Comparison of ENCODE assay signal across 26 cellular contexts in the genomic region with DNA sequence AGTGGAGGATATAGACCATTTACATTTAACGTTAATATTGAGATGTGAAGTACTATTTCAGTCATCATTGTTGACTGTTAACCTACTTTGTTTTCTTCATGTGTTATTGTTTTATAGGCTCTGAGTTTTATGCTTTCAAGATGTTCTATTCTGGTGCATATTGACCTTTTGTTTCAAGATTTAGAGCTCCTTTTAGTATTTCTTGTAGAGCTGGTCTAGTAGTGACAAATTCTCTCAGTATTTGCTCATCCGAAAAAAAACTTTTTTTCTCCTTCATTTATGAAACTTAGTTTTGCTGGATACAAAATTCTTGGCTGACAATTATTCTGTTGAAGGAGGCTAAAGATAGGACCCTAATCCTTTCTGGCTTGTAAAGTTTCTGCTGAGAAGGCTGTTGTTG.
"Had no signal": no experiment of that assay in that cellular context is flagged by ENCODE, and none has a peak within 500 bp of the region (broad histone marks: within the 10 kb centered on the region; RNA-seq: fewer than 3 reads in every experiment).

No MANE protein-coding gene starts in this region.

- ATAC-seq: esophagus mucosa; gastrocnemius medialis; left lobe of liver; naive thymus-derived CD4-positive, alpha-beta T cell; sciatic nerve; stimulated activated naive CD8-positive, alpha-beta T cell treated with anti-CD3 and anti-CD28 coated beads, Interleukin-15, amount 100 ng/mL, for 72 hours; upper lobe of right lung had no signal

- H2AFZ ChIP-seq: hepatocyte, neural progenitor cell, parathyroid adenoma had no signal

- H3K4me3 ChIP-seq: dorsolateral prefrontal cortex, gastrocnemius medialis, hepatocyte, lung, neural progenitor cell, smooth muscle cell, suprapubic skin, transverse colon, upper lobe of right lung, uterus had no signal

- H3K4me2 ChIP-seq: hepatocyte, neural progenitor cell, smooth muscle cell had no signal

- DNase-seq: dorsolateral prefrontal cortex; effector CD4-positive, alpha-beta T cell; foreskin fibroblast; gastrocnemius medialis; head of caudate nucleus; kidney; naive thymus-derived CD4-positive, alpha-beta T cell; stimulated activated CD4-positive, alpha-beta T cell treated with anti-CD3 and anti-CD28 coated beads, Interleukin-12 subunit alpha, Interleukin-12 subunit beta, amount 100 ng/mL, for 4 hours; stimulated activated CD4-positive, alpha-beta T cell treated with anti-CD3 and anti-CD28 coated beads, Interleukin-1b, Interleukin-23, amount 100 ng/mL, for 48 hours; stimulated activated CD4-positive, alpha-beta T cell treated with anti-CD3 and anti-CD28 coated beads, Interleukin-4, amount 100 ng/mL, for 1 hour; stimulated activated CD8-positive, alpha-beta memory T cell treated with anti-CD3 and anti-CD28 coated beads, Interleukin-4, amount 100 ng/mL, for 48 hours; stimulated activated naive CD4-positive, alpha-beta T cell; stimulated activated naive CD8-positive, alpha-beta T cell treated with anti-CD3 and anti-CD28 coated beads, Interleukin-15, amount 100 ng/mL, for 72 hours; transverse colon; upper lobe of right lung; uterus had no signal

- H3K4me1 ChIP-seq: gastrocnemius medialis, neural progenitor cell, parathyroid adenoma, suprapubic skin, transverse colon, upper lobe of right lung, uterus had no signal

- H3K27me3 ChIP-seq: dorsolateral prefrontal cortex, gastrocnemius medialis, hepatocyte, neural progenitor cell, suprapubic skin, transverse colon, upper lobe of right lung, uterus had no signal

- H3K36me3 ChIP-seq: gastrocnemius medialis, suprapubic skin, upper lobe of right lung, uterus had no signal

- H3K79me2 ChIP-seq: parathyroid adenoma had no signal

- H3K27ac ChIP-seq: dorsolateral prefrontal cortex, epithelial cell of prostate, gastrocnemius medialis, hepatocyte, neural progenitor cell, parathyroid adenoma, suprapubic skin, transverse colon, upper lobe of right lung, uterus had no signal

- H3K9ac ChIP-seq: neural progenitor cell, parathyroid adenoma had no signal

- FAIRE-seq: kidney had no signal
